ENCODE assay signal across 9 cellular contexts in genomic region chr1:86648255-86648654, GRCh38. TPM values are rescaled to one million over a fixed set of nuclear protein-coding genes. Genes with fewer than 3 reads are reported as not detected.
DNase-seq lines count a peak whose midpoint lies in the region; ATAC-seq lines count a peak whose summit lies in the region.
"Had no signal": no experiment of that assay in that cellular context is flagged by ENCODE, and none has a peak within 500 bp of the region (broad histone marks: within the 10 kb centered on the region; RNA-seq: fewer than 3 reads in every experiment).

No MANE protein-coding gene starts in this region.

- no peak overlapping the region for H3K4me3 Mint-ChIP-seq in activated naive CD8-positive, alpha-beta T cell treated with anti-CD3 and anti-CD28 coated beads for 36 hours

- H3K9me3 Mint-ChIP-seq in activated naive CD8-positive, alpha-beta T cell treated with anti-CD3 and anti-CD28 coated beads for 36 hours = no peaks in the 10 kb centered on the region

- no peaks in the 10 kb centered on the region for H3K27me3 Mint-ChIP-seq in activated naive CD8-positive, alpha-beta T cell treated with anti-CD3 and anti-CD28 coated beads for 36 hours

- no peaks in the 10 kb centered on the region for H3K4me1 Mint-ChIP-seq in activated naive CD8-positive, alpha-beta T cell treated with anti-CD3 and anti-CD28 coated beads for 36 hours

- DNase-seq in HCEC 1CT = peak; percentile 88
- DNase-seq in NCI-H526 treated with DMSO at 0.1 percent for 48 hours (lab: John Stamatoyannopoulos, UW) = peak; percentile 10
- DNase-seq in skeletal muscle cell (ENCODE audit: low read depth) = peak; percentile 43
- DNase-seq in activated naive CD8-positive, alpha-beta T cell treated with anti-CD3 and anti-CD28 coated beads for 36 hours = no peak
- DNase-seq in activated gamma-delta T cell treated with Interleukin-2 at 50 U/mL for 16 hours = no peak
- DNase-seq: amygdala, hippocampal formation had no signal

- no peak overlapping the region for H3K27ac Mint-ChIP-seq in activated naive CD8-positive, alpha-beta T cell treated with anti-CD3 and anti-CD28 coated beads for 36 hours

- ATAC-seq in esophagus mucosa (peak; percentile 93), GM21576 (IDR thresholded peaks at IDR 0.05; ENCODE audit: unreplicated experiment) (no peak)

- no peaks in the 10 kb centered on the region for H3K36me3 Mint-ChIP-seq in activated naive CD8-positive, alpha-beta T cell treated with anti-CD3 and anti-CD28 coated beads for 36 hours

- H3K4me3 ChIP-seq in skeletal muscle cell (ENCODE audit: low read depth, low read length) = no peak overlapping the region

RNA-seq across cellular contexts. Expression of gene SH3GLB1, which starts 56.1 kb away (rescaled TPM):
- 99.9 TPM for total RNA-seq in esophagus mucosa
- total RNA-seq in activated naive CD8-positive, alpha-beta T cell treated with anti-CD3 and anti-CD28 coated beads for 36 hours = 10 to 100 TPM; 49.7 to 52.7 TPM

Comparison
In these comparisons a context has a peak if more than half of its experiments do, and no peak if none do; other contexts are left out.
1. DNase-seq: peak in HCEC 1CT (single experiment), NCI-H526 treated with DMSO at 0.1 percent for 48 hours (single experiment) and skeletal muscle cell (single experiment); none in activated naive CD8-positive, alpha-beta T cell treated with anti-CD3 and anti-CD28 coated beads for 36 hours (single experiment) and activated gamma-delta T cell treated with Interleukin-2 at 50 U/mL for 16 hours (single experiment).